8 cellular contexts compared by ENCODE assay signal in genomic region chr7:135745702-135746312, GRCh38. TPM values are rescaled to one million over a fixed set of nuclear protein-coding genes. Genes with fewer than 3 reads are reported as not detected.
DNase-seq lines count a peak whose midpoint lies in the region; ATAC-seq, FAIRE-seq and TF ChIP-seq lines count a peak whose summit lies in the region.

No MANE protein-coding gene starts in this region.

- H3K27ac ChIP-seq in K562 (ENCODE audit: extremely low read depth, low read depth, low read length) (no peak overlapping the region), hepatocyte (no peak overlapping the region)

- no peaks in the 10 kb centered on the region for H3K36me3 ChIP-seq in K562 (ENCODE audit: control insufficient read depth, insufficient read depth, low read length)
- H3K36me3 ChIP-seq in hepatocyte (replicated peaks; ENCODE audit: insufficient read depth, low read depth) = no peaks in the 10 kb centered on the region

- no peak overlapping the region for H3K9ac ChIP-seq in K562 (ENCODE audit: insufficient read depth in 1 of 2, low read depth in 2 of 2, low read length in 2 of 2)

- H3K79me2 ChIP-seq in K562 (ENCODE audit: control insufficient read depth, insufficient read depth, low read length) (no peaks in the 10 kb centered on the region), hepatocyte (no peaks in the 10 kb centered on the region)

- no peak for TF ChIP-seq POLR2A in K562 (conservative IDR thresholded peaks at IDR 0.05)

- peak; percentile 76 for ATAC-seq in K562

- in situ Hi-C loops in K562 (cut with MboI) = no loop called here

- POLR2A ChIA-PET in K562 (lab: Yijun Ruan, JAX) = interaction anchor here (1.3 kb wide), 1 partner anchor 20 kb away, joined by 3 read pairs; no protein-coding TSS in a partner anchor

- DNase-seq in HS-5 (ENCODE audit: low read depth) (peak; percentile 88), K562 (ENCODE audit: extremely low read depth in 1 of 4, low spot score in 3 of 4) (peak in 2 of 4 experiments; percentile 38 to 61), iris pigment epithelial cell (ENCODE audit: low read depth) (peak; percentile 98), stromal cell of bone marrow (ENCODE audit: low read depth) (peak; percentile 99), NCI-H1092 treated with DMSO at 0.1 percent for 48 hours (lab: John Stamatoyannopoulos, UW) (no peak), hepatocyte (ENCODE audit: low spot score) (no peak), UCSD-AML1 (lab: John Stamatoyannopoulos, UW; ENCODE audit: unreplicated experiment) (no peak)
- DNase-seq in activated T-cell treated with anti-CD3 and anti-CD28 coated beads, Interleukin-2, amount 50 U/mL, for 48 hours = no peak

- H3K4me3 ChIP-seq in K562 (no peak overlapping the region), hepatocyte (no peak overlapping the region)

- H2AFZ ChIP-seq in K562 (ENCODE audit: low read depth, low read length) = 0 out of 2 replicates have a peak overlapping the region, but pooled peaks have one; percentile 11
- no peak overlapping the region for H2AFZ ChIP-seq in hepatocyte

- no peak overlapping the region for H3K4me2 ChIP-seq in K562 (ENCODE audit: insufficient read depth, low read length)
- no peak overlapping the region for H3K4me2 ChIP-seq in hepatocyte

- TF ChIP-seq CTCF in K562 (IDR thresholded peaks at IDR 0.05 in 2 of 3, conservative IDR thresholded peaks at IDR 0.05 in 1 of 3; ENCODE audit: insufficient read depth in 2 of 3, low read depth in 1 of 3, low read length in 3 of 3) (no peak), hepatocyte (IDR thresholded peaks at IDR 0.05; ENCODE audit: poor library complexity) (no peak)

- WGBS in K562 (ENCODE audit: insufficient coverage, low coverage, missing lambda C conversion rate) = 17% methylated on average over 9 of the region's 9 CpGs
- WGBS in hepatocyte (ENCODE audit: low lambda C conversion rate, missing lambda C conversion rate) = 84% methylated on average over 9 of the region's 9 CpGs

- CTCF ChIA-PET in K562 (lab: Yijun Ruan, JAX; ENCODE audit: low intra/inter-chr PET ratio) = no interaction called here

- H3K4me1 ChIP-seq in K562 (replicated peaks in 1 of 2; ENCODE audit: control insufficient read depth in 2 of 2, insufficient read depth in 2 of 2, low read length in 2 of 2) (no peaks in the 10 kb centered on the region), hepatocyte (ENCODE audit: insufficient read depth) (no peaks in the 10 kb centered on the region)

- H3K9me2 ChIP-seq in hepatocyte (replicated peaks; ENCODE audit: insufficient read depth) = no peaks in the 10 kb centered on the region

- TF ChIP-seq EP300 in K562 (IDR thresholded peaks at IDR 0.05; ENCODE audit: low read length) = no peak

- peak; percentile 49 for FAIRE-seq in K562 (lab: Jason Lieb, UNC)

- H3K9me3 ChIP-seq in K562 (replicated peaks; ENCODE audit: control insufficient read depth, insufficient read depth, low read depth, low read length) = no peaks in the 10 kb centered on the region
- no peaks in the 10 kb centered on the region for H3K9me3 ChIP-seq in hepatocyte (ENCODE audit: low read depth)

- H4K20me1 ChIP-seq in K562 (replicated peaks; ENCODE audit: control insufficient read depth, insufficient read depth, low read length) (no peaks in the 10 kb centered on the region), hepatocyte (ENCODE audit: insufficient read depth, poor library complexity, severe bottlenecking) (no peaks in the 10 kb centered on the region)

- H3K27me3 ChIP-seq in K562 (ENCODE audit: control insufficient read depth in 2 of 2, insufficient read depth in 2 of 2, low read length in 2 of 2) = peaks cover 35 to 55% of the 10 kb centered on the region in 2 experiments
- no peaks in the 10 kb centered on the region for H3K27me3 ChIP-seq in hepatocyte

- BruUV-seq in K562 (replicated peaks; lab: Mats Ljungman, UMichigan) = no TSS peak

- TF ChIP-seq RAD21 in K562 (CRISPR knock-in tag; conservative IDR thresholded peaks at IDR 0.05 in 1 of 2, IDR thresholded peaks at IDR 0.05 in 1 of 2) = no peak

- intact Hi-C loops in K562 (cut with micrococcal nuclease) = no loop called here

- H3K9me1 ChIP-seq in K562 (ENCODE audit: control insufficient read depth, insufficient read depth, low read length) = no peaks in the 10 kb centered on the region

TF ChIP-seq in K562, 482 proteins besides CTCF, POLR2A, EP300 and RAD21 (continues in another document):
- TF ChIP-seq TSC22D4 (tag; IDR thresholded peaks at IDR 0.05) (no peak), MEIS2 (IDR thresholded peaks at IDR 0.05; ENCODE audit: partially characterized antibody) (peak; percentile 95), ATF1 (CRISPR knock-in tag; IDR thresholded peaks at IDR 0.05) (no peak), ATF1 (tag; IDR thresholded peaks at IDR 0.05) (peak; percentile 67), ESRRA (IDR thresholded peaks at IDR 0.05; ENCODE audit: borderline replicate concordance, low read depth) (peak; percentile 34; the same call in 1 of the 2 replicates), PHB (CRISPR knock-in tag; IDR thresholded peaks at IDR 0.05) (no peak), C11orf30 (IDR thresholded peaks at IDR 0.05; ENCODE audit: low read depth) (peak; percentile 59; the same call in 1 of the 2 replicates), MBD2 (IDR thresholded peaks at IDR 0.05; ENCODE audit: borderline replicate concordance, low read depth) (no peak), NFE2 (IDR thresholded peaks at IDR 0.05; ENCODE audit: low read depth) (peak; percentile 31; the same call in 1 of the 2 replicates), RBM14 (IDR thresholded peaks at IDR 0.05; ENCODE audit: borderline replicate concordance, insufficient read depth, low read depth, low read length) (no peak), ZNF551 (CRISPR knock-in tag; IDR thresholded peaks at IDR 0.05) (no peak), FOXA3 (CRISPR knock-in tag; conservative IDR thresholded peaks at IDR 0.05 in 1 of 2, IDR thresholded peaks at IDR 0.05 in 1 of 2) (peak in 1 of 2 experiments; percentile 68; a peak in 2 of 4 replicates)

RNA-seq across cellular contexts. Expression of gene FAM180A, which starts 2.8 kb away (rescaled TPM):
- total RNA-seq in K562 (2011; cell fraction: chromatin; rRNA removed; ENCODE audit: low replicate concordance) = not detected in 2 replicates
- total RNA-seq in K562 (2011; cell fraction: nucleolus; rRNA removed) = not detected in 2 replicates
- total RNA-seq in K562 (2011; cell fraction: nucleoplasm; rRNA removed) = not detected in 2 replicates
- total RNA-seq in K562 (2014; rRNA removed) (not detected in 2 replicates), K562 (2014; rRNA removed; fragmentation: Illumina TruSeq; extraction: Trizol) (not detected in 2 replicates), K562 (2015; rRNA removed; fragmentation: Illumina TruSeq; extraction: Trizol) (not detected in 2 replicates), K562 (2021) (not detected in 2 replicates), hepatocyte (not detected in 2 replicates)
- polyA plus RNA-seq in K562 (2011; rRNA removed) (not detected in 2 replicates), K562 (2014; fragmentation: Illumina TruSeq; extraction: Trizol) (not detected in 2 replicates), K562 (2014; fragmentation: Nextera tagmentation; extraction: Ambion mirVana) (not detected), K562 (2014; rRNA removed) (not detected in 2 replicates), hepatocyte (not detected in 2 replicates)
- polyA plus RNA-seq in K562 (2011; cell fraction: cytosol; rRNA removed) = not detected in 2 replicates
- not detected in 2 replicates for polyA plus RNA-seq in K562 (2011; cell fraction: nucleus; rRNA removed)
- 0.07 TPM in 1 of 2 replicates, not detected in the other for polyA plus RNA-seq in K562 (2012)
- not detected in 2 replicates for polyA minus RNA-seq in K562 (2011; rRNA and poly(A)+ RNA removed)
- polyA minus RNA-seq in K562 (2011; cell fraction: cytosol; rRNA and poly(A)+ RNA removed) = not detected in 2 replicates
- polyA minus RNA-seq in K562 (2011; cell fraction: nucleus; rRNA and poly(A)+ RNA removed) = not detected in 2 replicates

RNA-seq across cellular contexts. Expression of gene SLC13A4, which starts 17.8 kb away (rescaled TPM):
- 0.62 and 1.4 TPM in 2 replicates for total RNA-seq in K562 (2011; cell fraction: chromatin; rRNA removed; ENCODE audit: low replicate concordance)
- 0.39 and 0.50 TPM in 2 replicates for total RNA-seq in K562 (2011; cell fraction: nucleolus; rRNA removed)
- 0.88 and 1.2 TPM in 2 replicates for total RNA-seq in K562 (2011; cell fraction: nucleoplasm; rRNA removed)
- 0.23 and 0.45 TPM in 2 replicates for total RNA-seq in K562 (2014; rRNA removed)
- 0.22 and 0.51 TPM in 2 replicates for total RNA-seq in K562 (2014; rRNA removed; fragmentation: Illumina TruSeq; extraction: Trizol)
- total RNA-seq in K562 (2015; rRNA removed; fragmentation: Illumina TruSeq; extraction: Trizol) = 0.19 and 0.36 TPM in 2 replicates
- 0.60 and 0.66 TPM in 2 replicates for total RNA-seq in K562 (2021)
- 0.11 and 0.60 TPM in 2 replicates for polyA plus RNA-seq in K562 (2011; rRNA removed)
- polyA plus RNA-seq in K562 (2011; cell fraction: cytosol; rRNA removed) = 0.37 and 1.3 TPM in 2 replicates
- 0.17 and 1.1 TPM in 2 replicates for polyA plus RNA-seq in K562 (2011; cell fraction: nucleus; rRNA removed)
- polyA plus RNA-seq in K562 (2012) = 0.90 and 1.9 TPM in 2 replicates
- 0.86 and 1.0 TPM in 2 replicates for polyA plus RNA-seq in K562 (2014; fragmentation: Illumina TruSeq; extraction: Trizol)
- polyA plus RNA-seq in K562 (2014; fragmentation: Nextera tagmentation; extraction: Ambion mirVana) = under 1 TPM; 0.27 to 0.48 TPM
- 0.41 and 0.66 TPM in 2 replicates for polyA plus RNA-seq in K562 (2014; rRNA removed)
- 0.14 and 0.27 TPM in 2 replicates for polyA minus RNA-seq in K562 (2011; rRNA and poly(A)+ RNA removed)
- polyA minus RNA-seq in K562 (2011; cell fraction: cytosol; rRNA and poly(A)+ RNA removed) = not detected in 2 replicates
- 0.44 TPM in 1 of 2 replicates, not detected in the other for polyA minus RNA-seq in K562 (2011; cell fraction: nucleus; rRNA and poly(A)+ RNA removed)
- total RNA-seq in hepatocyte = 0.13 TPM in 1 of 2 replicates, not detected in the other
- 0.93 TPM in 1 of 2 replicates, not detected in the other for polyA plus RNA-seq in hepatocyte

Comparison
In these comparisons a context has a peak if more than half of its experiments do, and no peak if none do; other contexts are left out.
1. DNase-seq: peak in HS-5 (single experiment), iris pigment epithelial cell (single experiment) and stromal cell of bone marrow (single experiment); none in activated T-cell treated with anti-CD3 and anti-CD28 coated beads, Interleukin-2, amount 50 U/mL, for 48 hours (0 of 2), NCI-H1092 treated with DMSO at 0.1 percent for 48 hours (single experiment), hepatocyte (single experiment) and UCSD-AML1 (single experiment).